20 cellular contexts compared by ENCODE assay signal in genomic region chr2:165682546-165682945, GRCh38.
A peak's percentile ranks its signal among the peaks of the same experiment; 100 is the strongest.
DNase-seq lines count a peak whose midpoint lies in the region; ATAC-seq, FAIRE-seq and TF ChIP-seq lines count a peak whose summit lies in the region.
"Had no signal": no experiment of that assay in that cellular context is flagged by ENCODE, and none has a peak within 500 bp of the region (broad histone marks: within the 10 kb centered on the region; RNA-seq: fewer than 3 reads in every experiment).

No MANE protein-coding gene starts in this region.

- H3K36me3 ChIP-seq in ascending aorta (no peaks in the 10 kb centered on the region), rectal smooth muscle tissue (ENCODE audit: control insufficient read depth, insufficient read depth, low read length) (no peaks in the 10 kb centered on the region), Karpas-422 (ENCODE audit: insufficient read depth, low read length) (no peaks in the 10 kb centered on the region)
- H3K36me3 ChIP-seq: adrenal gland, right lobe of liver, SJCRH30 had no signal

- peak; percentile 32 for FAIRE-seq in D721Med (lab: Jason Lieb, UNC)
- FAIRE-seq in urothelium cell line (lab: Jason Lieb, UNC) = no peak
- FAIRE-seq: H1, keratinocyte had no signal

- no peaks in the 10 kb centered on the region for H3K9me2 ChIP-seq in Karpas-422 (replicated peaks; ENCODE audit: insufficient read depth, low read length)

- H3K9me3 ChIP-seq in ascending aorta (no peaks in the 10 kb centered on the region), Karpas-422 (ENCODE audit: low read length) (no peaks in the 10 kb centered on the region)
- H3K9me3 ChIP-seq: adrenal gland, right lobe of liver, SJCRH30 had no signal

- peak overlapping the region; percentile 75 to 76 for H3K27ac ChIP-seq in ascending aorta
- H3K27ac ChIP-seq in rectal smooth muscle tissue (ENCODE audit: low read depth, low read length) = peak overlapping the region; percentile 10
- H3K27ac ChIP-seq in Karpas-422 (ENCODE audit: low read length) = no peak overlapping the region
- H3K27ac ChIP-seq: adrenal gland, PC-9, right lobe of liver, SJCRH30, VCaP had no signal

- H3K27me3 ChIP-seq in ascending aorta = no peaks in the 10 kb centered on the region
- no peaks in the 10 kb centered on the region for H3K27me3 ChIP-seq in rectal smooth muscle tissue (ENCODE audit: control insufficient read depth, insufficient read depth, low read length)
- no peaks in the 10 kb centered on the region for H3K27me3 ChIP-seq in Karpas-422 (ENCODE audit: low read length)
- H3K27me3 ChIP-seq: adrenal gland, right lobe of liver, SJCRH30 had no signal

- H4K20me1 ChIP-seq in Karpas-422 (ENCODE audit: insufficient read depth, low read depth, low read length) = no peaks in the 10 kb centered on the region

- H2AFZ ChIP-seq in Karpas-422 (ENCODE audit: low read length) = no peak overlapping the region
- H2AFZ ChIP-seq: PC-9 had no signal

- H3K9ac ChIP-seq in rectal smooth muscle tissue (ENCODE audit: low read length) = no peak overlapping the region
- no peak overlapping the region for H3K9ac ChIP-seq in Karpas-422 (ENCODE audit: low read length)

- H3K4me3 ChIP-seq in ascending aorta = no peak overlapping the region
- H3K4me3 ChIP-seq in rectal smooth muscle tissue (ENCODE audit: low read length) = no peak overlapping the region
- H3K4me3 ChIP-seq in Karpas-422 (ENCODE audit: low read length) = no peak overlapping the region
- H3K4me3 ChIP-seq: adrenal gland, PC-9, right lobe of liver, SJCRH30 had no signal

- no peaks in the 10 kb centered on the region for H3K79me2 ChIP-seq in Karpas-422 (ENCODE audit: low read length)

- no peak for TF ChIP-seq CTCF in D721Med (IDR thresholded peaks at IDR 0.05; ENCODE audit: insufficient read depth, missing control alignments)
- TF ChIP-seq CTCF in ascending aorta (IDR thresholded peaks at IDR 0.05) = no peak

- H3K4me2 ChIP-seq in Karpas-422 (ENCODE audit: low read depth, low read length, poor library complexity, severe bottlenecking) = no peak overlapping the region
- H3K4me2 ChIP-seq: PC-9 had no signal

- H3K4me1 ChIP-seq in ascending aorta (peaks cover 0 to 13% of the 10 kb centered on the region in 2 donors), rectal smooth muscle tissue (ENCODE audit: control insufficient read depth, insufficient read depth, low read length) (no peaks in the 10 kb centered on the region), Karpas-422 (ENCODE audit: low read length) (no peaks in the 10 kb centered on the region)
- H3K4me1 ChIP-seq: adrenal gland, right lobe of liver had no signal

- DNase-seq in D721Med (ENCODE audit: insufficient read length, low spot score) (no peak), ascending aorta (ENCODE audit: low spot score in 2 of 2) (peak in 1 of 2 donors; percentile 67), left cardiac atrium (no peak), urothelium cell line (ENCODE audit: low spot score) (no peak), Karpas-422 (no peak), left colon (no peak)
- DNase-seq: activated CD8-positive, alpha-beta memory T cell treated with anti-CD3 and anti-CD28 coated beads, Interleukin-2, amount 50 U/mL, for 48 hours; activated gamma-delta T cell; adrenal gland; PC-9; right lobe of liver; stimulated activated CD4-positive, alpha-beta T cell treated with anti-CD3 and anti-CD28 coated beads, Interleukin-2, amount 100 ng/mL, for 24 hours; stimulated activated naive CD8-positive, alpha-beta T cell treated with anti-CD3 and anti-CD28 coated beads, Interleukin-15, Interleukin-2, amounts not matched to agents 100 U/mL and 50 U/mL, for 24 hours; T-helper 17 cell had no signal

- ATAC-seq in left cardiac atrium (peak; percentile 33 to 54), left colon (no peak), HG02623 (IDR thresholded peaks at IDR 0.05; ENCODE audit: unreplicated experiment) (no peak)
- ATAC-seq: right lobe of liver; stimulated activated naive CD8-positive, alpha-beta T cell treated with anti-CD3 and anti-CD28 coated beads, Interleukin-15, Interleukin-2, amounts not matched to agents 100 U/mL and 50 U/mL, for 24 hours; T-helper 17 cell had no signal

- intact Hi-C loops in ascending aorta (cut with DNase I) = no loop called here
- intact Hi-C loops in left cardiac atrium (cut with DNase I) = no loop called here
- intact Hi-C loops in left colon (cut with DNase I, micrococcal nuclease) = no loop called here

Comparison
In these comparisons a context has a peak if more than half of its experiments do, and no peak if none do; other contexts are left out.
1. ATAC-seq: peak in left cardiac atrium (2 of 2); none in left colon (single experiment) and HG02623 (single experiment).